8 cellular contexts compared by ENCODE assay signal in genomic region chr19:44781694-44782093, GRCh38. TPM values are rescaled to one million over a fixed set of nuclear protein-coding genes. Genes with fewer than 3 reads are reported as not detected.
"Had no signal": no experiment of that assay in that cellular context is flagged by ENCODE, and none has a peak within 500 bp of the region (broad histone marks: within the 10 kb centered on the region; RNA-seq: fewer than 3 reads in every experiment).

No MANE protein-coding gene starts in this region.

RNA-seq across cellular contexts. Expression of gene CBLC, which starts 4.0 kb away (rescaled TPM):
- total RNA-seq: OCI-LY7, Right ventricle myocardium inferior, Right ventricle myocardium superior, RPMI7951, SJCRH30, SJSA1, SK-MEL-5 had no signal
- polyA plus RNA-seq: SK-N-SH had no signal

RNA-seq across cellular contexts. Expression of gene BCAM, which starts 27.2 kb away (rescaled TPM):
- total RNA-seq: OCI-LY7 had no signal
